8 cellular contexts compared by ENCODE assay signal in genomic region chr1:26787706-26788514, GRCh38. TPM values are rescaled to one million over a fixed set of nuclear protein-coding genes. Genes with fewer than 3 reads are reported as not detected.
DNase-seq lines count a peak whose midpoint lies in the region; ATAC-seq, FAIRE-seq and TF ChIP-seq lines count a peak whose summit lies in the region.

TSS of gene PIGV (plus strand) at chr1:26787950. CDS start at chr1:26790816, 2,866 bp downstream.

- peak within 1 kb of the TSS; percentile 30 for H2AFZ ChIP-seq in HepG2 (ENCODE audit: low read length)

- peak within 1 kb of the TSS; percentile 100 for H3K27ac Mint-ChIP-seq in activated CD4-positive, alpha-beta T cell treated with anti-CD3 and anti-CD28 coated beads, Interleukin-2, amount 10 ng/mL, durations not matched to agents 24 days and 14 days

- peaks cover 6% of the 10 kb centered on the region for H3K79me2 ChIP-seq in HepG2 (ENCODE audit: insufficient read depth, low read length)

- TF ChIP-seq EP300 in HepG2 (IDR thresholded peaks at IDR 0.05; ENCODE audit: low read depth in 2 of 2, low read length in 2 of 2) (no peak), HepG2 (CRISPR knock-in tag; IDR thresholded peaks at IDR 0.05; ENCODE audit: borderline replicate concordance) (no peak)

- ATAC-seq in HG03439 (IDR thresholded peaks at IDR 0.05; ENCODE audit: unreplicated experiment) (peak; percentile 70), HepG2 (peak; percentile 77)

- peak within 1 kb of the TSS; percentile 98 for H3K9ac ChIP-seq in HepG2 (ENCODE audit: insufficient read depth, low read depth, low read length)

- 10% methylated on average over 2 of the region's 63 CpGs for WGBS in HepG2 (ENCODE audit: low lambda C conversion rate)

- intact Hi-C loops in activated CD4-positive, alpha-beta T cell treated with anti-CD3 and anti-CD28 coated beads, Interleukin-2, amount 10 ng/mL, durations not matched to agents 24 days and 14 days (cut with micrococcal nuclease), result loop anchor here (1.0 to 2.0 kb wide), 6 partner anchors 15 to 287 kb away; no protein-coding TSS in a partner anchor
- intact Hi-C loops in HepG2 (cut with micrococcal nuclease; ENCODE audit: unreplicated experiment), result loop anchor here (5.0 kb wide), 2 partner anchors 91 to 111 kb away; partner anchors contain the start of gene ARID1A

- FAIRE-seq in HepG2 (lab: Jason Lieb, UNC), result no peak

- H3K4me2 ChIP-seq in HepG2 (ENCODE audit: low read depth, low read length), result peak within 1 kb of the TSS; percentile 99

- peaks cover 67% of the 10 kb centered on the region for H3K4me1 Mint-ChIP-seq in activated CD4-positive, alpha-beta T cell treated with anti-CD3 and anti-CD28 coated beads, Interleukin-2, amount 10 ng/mL, durations not matched to agents 24 days and 14 days

- CTCF ChIA-PET in HepG2 (lab: Yijun Ruan, JAX; ENCODE audit: low intra/inter-chr PET ratio, low total read pairs), result interaction anchor here (0.7 to 3.2 kb wide), 5 partner anchors 13 to 186 kb away, joined by 3 to 44 read pairs (median 6); no protein-coding TSS in a partner anchor

- peak within 1 kb of the TSS; percentile 100 for H3K4me3 Mint-ChIP-seq in activated CD4-positive, alpha-beta T cell treated with anti-CD3 and anti-CD28 coated beads, Interleukin-2, amount 10 ng/mL, durations not matched to agents 24 days and 14 days

- H3K27ac ChIP-seq in coronary artery, result peak within 1 kb of the TSS; percentile 97 to 100
- peak within 1 kb of the TSS; percentile 97 for H3K27ac ChIP-seq in HepG2 (ENCODE audit: extremely low read length, insufficient read depth, low read length)

- H3K36me3 ChIP-seq in BE2C, result no peaks in the 10 kb centered on the region
- no peaks in the 10 kb centered on the region for H3K36me3 ChIP-seq in HepG2 (replicated peaks in 1 of 2; ENCODE audit: control insufficient read depth in 1 of 2, insufficient read depth in 2 of 2, low read length in 2 of 2)

- no TSS peak for BruUV-seq in HepG2 (replicated peaks; lab: Mats Ljungman, UMichigan)

- in situ Hi-C loops in HepG2 (cut with HindIII; ENCODE audit: extremely low pct_ligation_motif_present, low pct_unique_long_range_greater_than_20kb), result loop anchor here (5.0 kb wide), 2 partner anchors 96 to 186 kb away; no protein-coding TSS in a partner anchor

- H3K4me1 ChIP-seq in BE2C, result peaks cover 9% of the 10 kb centered on the region; the same call in 1 of the 2 replicates
- H3K4me1 ChIP-seq in HepG2 (ENCODE audit: insufficient read depth, low read length), result peaks cover 63% of the 10 kb centered on the region

- TF ChIP-seq CTCF in BE2C (IDR thresholded peaks at IDR 0.05; ENCODE audit: low read depth, low read length) (no peak), coronary artery (IDR thresholded peaks at IDR 0.05) (no peak), HepG2 (CRISPR knock-in tag; IDR thresholded peaks at IDR 0.05) (peak; percentile 9; the same call in 1 of the 2 replicates)

- H3K4me3 ChIP-seq in BE2C (ENCODE audit: low read depth, low read length) (peak within 1 kb of the TSS; percentile 75), coronary artery (peak within 1 kb of the TSS; percentile 80), HepG2 (replicated peaks in 1 of 3; ENCODE audit: insufficient read depth in 1 of 3, low read depth in 2 of 3, low read length in 3 of 3) (peak within 1 kb of the TSS; percentile 78 to 89 (median 87))

- H3K9me3 ChIP-seq in BE2C, result no peaks in the 10 kb centered on the region
- H3K9me3 ChIP-seq in HepG2 (ENCODE audit: low read length), result no peaks in the 10 kb centered on the region

- H3K9me3 Mint-ChIP-seq in activated CD4-positive, alpha-beta T cell treated with anti-CD3 and anti-CD28 coated beads, Interleukin-2, amount 10 ng/mL, durations not matched to agents 24 days and 14 days, result no peaks in the 10 kb centered on the region

- POLR2A ChIA-PET in HepG2 (lab: Yijun Ruan, JAX), result interaction anchor here (0.7 to 7.0 kb wide), 16 partner anchors 16 to 287 kb away, joined by 3 to 127 read pairs (median 5); partner anchors contain the start of genes ARID1A, NR0B2 and ZDHHC18

- H3K36me3 Mint-ChIP-seq in activated CD4-positive, alpha-beta T cell treated with anti-CD3 and anti-CD28 coated beads, Interleukin-2, amount 10 ng/mL, durations not matched to agents 24 days and 14 days (ENCODE audit: low read depth), result peaks cover 16% of the 10 kb centered on the region

- no peaks in the 10 kb centered on the region for H4K20me1 ChIP-seq in HepG2 (ENCODE audit: insufficient read depth, low read length)

- H3K27me3 ChIP-seq in BE2C (no peaks in the 10 kb centered on the region), HepG2 (ENCODE audit: control insufficient read depth in 1 of 2, insufficient read depth in 2 of 2, low read length in 2 of 2) (no peaks in the 10 kb centered on the region; a peak in 1 of 5 replicates)

- peak; percentile 45 for TF ChIP-seq RAD21 in HepG2 (CRISPR knock-in tag; IDR thresholded peaks at IDR 0.05)

- no peaks in the 10 kb centered on the region for H3K27me3 Mint-ChIP-seq in activated CD4-positive, alpha-beta T cell treated with anti-CD3 and anti-CD28 coated beads, Interleukin-2, amount 10 ng/mL, durations not matched to agents 24 days and 14 days

- TF ChIP-seq POLR2A in HepG2 (IDR thresholded peaks at IDR 0.05; ENCODE audit: insufficient read depth in 1 of 2, low read depth in 2 of 2, low read length in 2 of 2), result peak; percentile 52 to 70; a peak in 3 of 4 replicates

- peak; percentile 87 for DNase-seq in BE2C
- peak; percentile 90 for DNase-seq in GM19238 (ENCODE audit: insufficient read length, low spot score)
- peak; percentile 81 to 93 for DNase-seq in NCI-H526 (lab: John Stamatoyannopoulos, UW)
- DNase-seq in activated CD4-positive, alpha-beta T cell treated with anti-CD3 and anti-CD28 coated beads, Interleukin-2, amount 10 ng/mL, durations not matched to agents 24 days and 14 days, result peak; percentile 97
- peak; percentile 92 for DNase-seq in coronary artery (ENCODE audit: low spot score)
- peak; percentile 64 for DNase-seq in HepG2 (ENCODE audit: low spot score)
- DNase-seq in stimulated activated CD4-positive, alpha-beta T cell treated with anti-CD3 and anti-CD28 coated beads, Interleukin-4, amount 100 ng/mL, for 1 hour, result peak; percentile 90

TF ChIP-seq in HepG2, 621 proteins besides CTCF, POLR2A, EP300 and RAD21 (continues in another document):
- TF ChIP-seq, protein P1, sequence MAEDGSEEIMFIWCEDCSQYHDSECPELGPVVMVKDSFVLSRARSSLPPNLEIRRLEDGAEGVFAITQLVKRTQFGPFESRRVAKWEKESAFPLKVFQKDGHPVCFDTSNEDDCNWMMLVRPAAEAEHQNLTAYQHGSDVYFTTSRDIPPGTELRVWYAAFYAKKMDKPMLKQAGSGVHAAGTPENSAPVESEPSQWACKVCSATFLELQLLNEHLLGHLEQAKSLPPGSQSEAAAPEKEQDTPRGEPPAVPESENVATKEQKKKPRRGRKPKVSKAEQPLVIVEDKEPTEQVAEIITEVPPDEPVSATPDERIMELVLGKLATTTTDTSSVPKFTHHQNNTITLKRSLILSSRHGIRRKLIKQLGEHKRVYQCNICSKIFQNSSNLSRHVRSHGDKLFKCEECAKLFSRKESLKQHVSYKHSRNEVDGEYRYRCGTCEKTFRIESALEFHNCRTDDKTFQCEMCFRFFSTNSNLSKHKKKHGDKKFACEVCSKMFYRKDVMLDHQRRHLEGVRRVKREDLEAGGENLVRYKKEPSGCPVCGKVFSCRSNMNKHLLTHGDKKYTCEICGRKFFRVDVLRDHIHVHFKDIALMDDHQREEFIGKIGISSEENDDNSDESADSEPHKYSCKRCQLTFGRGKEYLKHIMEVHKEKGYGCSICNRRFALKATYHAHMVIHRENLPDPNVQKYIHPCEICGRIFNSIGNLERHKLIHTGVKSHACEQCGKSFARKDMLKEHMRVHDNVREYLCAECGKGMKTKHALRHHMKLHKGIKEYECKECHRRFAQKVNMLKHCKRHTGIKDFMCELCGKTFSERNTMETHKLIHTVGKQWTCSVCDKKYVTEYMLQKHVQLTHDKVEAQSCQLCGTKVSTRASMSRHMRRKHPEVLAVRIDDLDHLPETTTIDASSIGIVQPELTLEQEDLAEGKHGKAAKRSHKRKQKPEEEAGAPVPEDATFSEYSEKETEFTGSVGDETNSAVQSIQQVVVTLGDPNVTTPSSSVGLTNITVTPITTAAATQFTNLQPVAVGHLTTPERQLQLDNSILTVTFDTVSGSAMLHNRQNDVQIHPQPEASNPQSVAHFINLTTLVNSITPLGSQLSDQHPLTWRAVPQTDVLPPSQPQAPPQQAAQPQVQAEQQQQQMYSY (CRISPR knock-in tag; IDR thresholded peaks at IDR 0.05), result 0 out of 2 replicates have a peak, but pooled peaks have one; percentile 51
- TF ChIP-seq MTA3 (CRISPR knock-in tag; IDR thresholded peaks at IDR 0.05), result no peak

RNA-seq across cellular contexts. Expression of gene PIGV, which starts in this region (rescaled TPM):
- polyA plus RNA-seq in BE2C (2012; ENCODE audit: insufficient read depth, insufficient read length, low read depth), result 1.1 TPM
- total RNA-seq in activated CD4-positive, alpha-beta T cell treated with anti-CD3 and anti-CD28 coated beads, Interleukin-2, amount 10 ng/mL, durations not matched to agents 24 days and 14 days, result 15.2 and 16.0 TPM in 2 replicates
- total RNA-seq in HepG2 (2016; rRNA removed; fragmentation: Illumina TruSeq; extraction: Trizol), result 7.9 and 13.5 TPM in 2 replicates
- 4.3 and 4.8 TPM in 2 replicates for total RNA-seq in HepG2 (2016; cell fraction: cytosol; rRNA removed; fragmentation: Illumina TruSeq; extraction: Trizol; ENCODE audit: low read depth)
- total RNA-seq in HepG2 (2016; cell fraction: insoluble cytoplasmic fraction; rRNA removed; fragmentation: Illumina TruSeq; extraction: Trizol), result 8.9 and 14.1 TPM in 2 replicates
- 9.7 and 9.9 TPM in 2 replicates for total RNA-seq in HepG2 (2016; cell fraction: membrane; rRNA removed; fragmentation: Illumina TruSeq; extraction: Trizol)
- 14.6 and 15.0 TPM in 2 replicates for total RNA-seq in HepG2 (2016; cell fraction: nucleus; rRNA removed; fragmentation: Illumina TruSeq; extraction: Trizol)
- polyA plus RNA-seq in HepG2 (2011; rRNA removed), result 22.7 and 26.0 TPM in 2 replicates
- polyA plus RNA-seq in HepG2 (2011; cell fraction: cytosol; rRNA removed), result 21.0 and 27.5 TPM in 2 replicates
- 14.3 and 18.5 TPM in 2 replicates for polyA plus RNA-seq in HepG2 (2011; cell fraction: nucleus; rRNA removed)
- polyA plus RNA-seq in HepG2 (2012), result 13.6 and 14.8 TPM in 2 replicates
- polyA plus RNA-seq in HepG2 (2016; cell fraction: cytosol; fragmentation: Illumina TruSeq; extraction: Trizol; ENCODE audit: low read depth), result 2.9 and 4.4 TPM in 2 replicates
- 6.7 and 7.2 TPM in 2 replicates for polyA plus RNA-seq in HepG2 (2016; cell fraction: insoluble cytoplasmic fraction; fragmentation: Illumina TruSeq; extraction: Trizol; ENCODE audit: low read depth)
- 5.3 and 7.0 TPM in 2 replicates for polyA plus RNA-seq in HepG2 (2016; cell fraction: membrane; fragmentation: Illumina TruSeq; extraction: Trizol; ENCODE audit: low read depth)
- 16.2 and 17.4 TPM in 2 replicates for polyA plus RNA-seq in HepG2 (2016; cell fraction: nucleus; fragmentation: Illumina TruSeq; extraction: Trizol; ENCODE audit: insufficient read depth, low read depth)
- 41.6 and 80.7 TPM in 2 replicates for polyA minus RNA-seq in HepG2 (2011; rRNA and poly(A)+ RNA removed; ENCODE audit: low replicate concordance)
- polyA minus RNA-seq in HepG2 (2011; cell fraction: cytosol; rRNA and poly(A)+ RNA removed), result 15.5 and 15.7 TPM in 2 replicates
- polyA minus RNA-seq in HepG2 (2011; cell fraction: nucleus; rRNA and poly(A)+ RNA removed), result 11.7 and 14.5 TPM in 2 replicates

Comparison
In these comparisons a context has a peak if more than half of its experiments do, and no peak if none do; other contexts are left out.
1. Peak in every context shown above with its lines: DNase-seq, ATAC-seq, H3K4me3 ChIP-seq and H3K27ac ChIP-seq.